In genomic region chr16:75261590-75262078, GRCh38 we compare ENCODE assay signal across 2 cellular contexts.
TF ChIP-seq lines count a peak whose summit lies in the region.

No MANE protein-coding gene starts in this region.

TF ChIP-seq in SK-N-SH, 30 proteins besides CTCF, POLR2A, EP300 and RAD21:
- TF ChIP-seq, protein P1, sequence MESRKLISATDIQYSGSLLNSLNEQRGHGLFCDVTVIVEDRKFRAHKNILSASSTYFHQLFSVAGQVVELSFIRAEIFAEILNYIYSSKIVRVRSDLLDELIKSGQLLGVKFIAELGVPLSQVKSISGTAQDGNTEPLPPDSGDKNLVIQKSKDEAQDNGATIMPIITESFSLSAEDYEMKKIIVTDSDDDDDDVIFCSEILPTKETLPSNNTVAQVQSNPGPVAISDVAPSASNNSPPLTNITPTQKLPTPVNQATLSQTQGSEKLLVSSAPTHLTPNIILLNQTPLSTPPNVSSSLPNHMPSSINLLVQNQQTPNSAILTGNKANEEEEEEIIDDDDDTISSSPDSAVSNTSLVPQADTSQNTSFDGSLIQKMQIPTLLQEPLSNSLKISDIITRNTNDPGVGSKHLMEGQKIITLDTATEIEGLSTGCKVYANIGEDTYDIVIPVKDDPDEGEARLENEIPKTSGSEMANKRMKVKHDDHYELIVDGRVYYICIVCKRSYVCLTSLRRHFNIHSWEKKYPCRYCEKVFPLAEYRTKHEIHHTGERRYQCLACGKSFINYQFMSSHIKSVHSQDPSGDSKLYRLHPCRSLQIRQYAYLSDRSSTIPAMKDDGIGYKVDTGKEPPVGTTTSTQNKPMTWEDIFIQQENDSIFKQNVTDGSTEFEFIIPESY (IDR thresholded peaks at IDR 0.05; ENCODE audit: borderline replicate concordance, low read depth), result no peak
- TF ChIP-seq, protein P2, sequence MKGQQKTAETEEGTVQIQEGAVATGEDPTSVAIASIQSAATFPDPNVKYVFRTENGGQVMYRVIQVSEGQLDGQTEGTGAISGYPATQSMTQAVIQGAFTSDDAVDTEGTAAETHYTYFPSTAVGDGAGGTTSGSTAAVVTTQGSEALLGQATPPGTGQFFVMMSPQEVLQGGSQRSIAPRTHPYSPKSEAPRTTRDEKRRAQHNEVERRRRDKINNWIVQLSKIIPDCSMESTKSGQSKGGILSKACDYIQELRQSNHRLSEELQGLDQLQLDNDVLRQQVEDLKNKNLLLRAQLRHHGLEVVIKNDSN (IDR thresholded peaks at IDR 0.05; ENCODE audit: borderline replicate concordance, low read depth), result no peak
- no peak for TF ChIP-seq TCF12 (IDR thresholded peaks at IDR 0.05)

TF ChIP-seq in SK-N-SH treated with all-trans-retinoic acid at 6 μM for 48 hours, 23 proteins besides CTCF, POLR2A, EP300 and RAD21 (continued from another document):
- TF ChIP-seq, protein P3, sequence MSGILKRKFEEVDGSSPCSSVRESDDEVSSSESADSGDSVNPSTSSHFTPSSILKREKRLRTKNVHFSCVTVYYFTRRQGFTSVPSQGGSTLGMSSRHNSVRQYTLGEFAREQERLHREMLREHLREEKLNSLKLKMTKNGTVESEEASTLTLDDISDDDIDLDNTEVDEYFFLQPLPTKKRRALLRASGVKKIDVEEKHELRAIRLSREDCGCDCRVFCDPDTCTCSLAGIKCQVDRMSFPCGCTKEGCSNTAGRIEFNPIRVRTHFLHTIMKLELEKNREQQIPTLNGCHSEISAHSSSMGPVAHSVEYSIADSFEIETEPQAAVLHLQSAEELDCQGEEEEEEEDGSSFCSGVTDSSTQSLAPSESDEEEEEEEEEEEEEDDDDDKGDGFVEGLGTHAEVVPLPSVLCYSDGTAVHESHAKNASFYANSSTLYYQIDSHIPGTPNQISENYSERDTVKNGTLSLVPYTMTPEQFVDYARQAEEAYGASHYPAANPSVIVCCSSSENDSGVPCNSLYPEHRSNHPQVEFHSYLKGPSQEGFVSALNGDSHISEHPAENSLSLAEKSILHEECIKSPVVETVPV (CRISPR knock-in tag; IDR thresholded peaks at IDR 0.05), result no peak
- TF ChIP-seq TOX (CRISPR knock-in tag; IDR thresholded peaks at IDR 0.05; ENCODE audit: borderline replicate concordance), result no peak
- TF ChIP-seq ISL1 (CRISPR knock-in tag; IDR thresholded peaks at IDR 0.05), result no peak
- TF ChIP-seq TCF4 (CRISPR knock-in tag; IDR thresholded peaks at IDR 0.05; ENCODE audit: borderline replicate concordance), result no peak
- no peak for TF ChIP-seq ZFP3 (CRISPR knock-in tag; IDR thresholded peaks at IDR 0.05)
- no peak for TF ChIP-seq ZC3H10 (CRISPR knock-in tag; IDR thresholded peaks at IDR 0.05)
- TF ChIP-seq ARNTL (CRISPR knock-in tag; IDR thresholded peaks at IDR 0.05; ENCODE audit: borderline replicate concordance, low read depth), result no peak
- TF ChIP-seq BACH2 (CRISPR knock-in tag; IDR thresholded peaks at IDR 0.05; ENCODE audit: borderline replicate concordance), result no peak
